In genomic region chr16:20833081-20833480, GRCh38 we compare ENCODE assay signal across 26 cellular contexts.
"Had no signal": no experiment of that assay in that cellular context is flagged by ENCODE, and none has a peak within 500 bp of the region (broad histone marks: within the 10 kb centered on the region; RNA-seq: fewer than 3 reads in every experiment).

No MANE protein-coding gene starts in this region.

- H3K27ac ChIP-seq: colonic mucosa, epithelial cell of prostate, gastrocnemius medialis, left lung, neutrophil, parathyroid adenoma, sigmoid colon, stomach, thyroid gland, vagina had no signal

- H3K9ac ChIP-seq: parathyroid adenoma had no signal

- DNase-seq: colonic mucosa; effector CD8-positive, alpha-beta T cell; endodermal cell; foreskin fibroblast; gastrocnemius medialis; head of caudate nucleus; kidney; left lung; mesenchymal stem cell; mucosa of descending colon; naive B cell; sigmoid colon; stimulated activated CD4-positive, alpha-beta T cell treated with anti-CD3 and anti-CD28 coated beads, Interleukin-2, amount 100 ng/mL, for 24 hours; stimulated activated CD4-positive, alpha-beta T cell treated with anti-CD3 and anti-CD28 coated beads, Interleukin-4, amount 100 ng/mL, for 24 hours; stimulated activated naive CD4-positive, alpha-beta T cell treated with Interleukin-2 at 50 U/mL for 16 hours; stomach; thyroid gland; trophoblast cell had no signal

- H3K27me3 ChIP-seq: colonic mucosa, gastrocnemius medialis, left lung, neutrophil, sigmoid colon, stomach, thyroid gland, vagina had no signal

- H3K9me3 ChIP-seq: colonic mucosa, gastrocnemius medialis, neutrophil, thyroid gland, vagina had no signal

- H3K4me3 ChIP-seq: colonic mucosa, gastrocnemius medialis, left lung, lung, mucosa of descending colon, sigmoid colon, stomach, thyroid gland, vagina had no signal

- FAIRE-seq: kidney had no signal

- H3K4me1 ChIP-seq: colonic mucosa, gastrocnemius medialis, left lung, sigmoid colon, stomach, thyroid gland, vagina had no signal

- H3K36me3 ChIP-seq: colonic mucosa, gastrocnemius medialis, thyroid gland had no signal

- ATAC-seq: esophagus mucosa; gastrocnemius medialis; left lung; mucosa of descending colon; natural killer cell treated with Interleukin-12 subunit alpha and Interleukin-12 subunit beta and Interleukin-15 and Interleukin-18, amount 100 ng/mL, for 72 hours; stimulated activated effector memory CD8-positive, alpha-beta T cell treated with anti-CD3 and anti-CD28 coated beads, Interleukin-12 subunit alpha, Interleukin-12 subunit beta, amount 100 ng/mL, for 72 hours had no signal
